ENCODE assay signal across 15 cellular contexts in the genomic region with DNA sequence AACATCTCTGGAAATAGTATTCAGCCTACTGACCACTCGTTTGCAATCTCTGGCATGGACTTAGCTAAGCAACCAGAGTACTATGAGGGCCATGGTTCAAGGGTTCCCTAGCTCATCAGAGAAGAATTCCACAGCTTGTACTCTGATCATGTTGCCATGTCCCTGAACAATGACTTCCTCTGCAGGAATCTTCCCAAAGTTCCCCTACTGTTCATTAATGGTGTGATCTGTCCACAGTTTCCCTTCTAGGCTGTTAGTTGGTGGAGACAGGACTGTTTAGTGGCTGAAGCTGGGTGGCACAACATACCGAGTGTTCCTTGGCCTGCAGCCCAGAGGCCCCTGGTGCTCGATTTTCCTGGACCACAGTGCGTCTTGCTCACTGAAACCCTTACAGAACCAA. TPM values are rescaled to one million over a fixed set of nuclear protein-coding genes. Genes with fewer than 3 reads are reported as not detected.
A peak's percentile ranks its signal among the peaks of the same experiment; 100 is the strongest.
DNase-seq lines count a peak whose midpoint lies in the region; ATAC-seq, FAIRE-seq and TF ChIP-seq lines count a peak whose summit lies in the region.
"Had no signal": no experiment of that assay in that cellular context is flagged by ENCODE, and none has a peak within 500 bp of the region (broad histone marks: within the 10 kb centered on the region; RNA-seq: fewer than 3 reads in every experiment).

No MANE protein-coding gene starts in this region.

- TF ChIP-seq CTCF in Peyer's patch (IDR thresholded peaks at IDR 0.05) (no peak), D721Med (IDR thresholded peaks at IDR 0.05; ENCODE audit: insufficient read depth, missing control alignments) (no peak)

- no peak overlapping the region for H3K4me3 ChIP-seq in Peyer's patch

- H3K27me3 ChIP-seq in Peyer's patch = no peaks in the 10 kb centered on the region

- intact Hi-C loops in left ventricle myocardium superior (cut with micrococcal nuclease) = no loop called here

- peaks cover 0 to 8% (median 0%) of the 10 kb centered on the region in 4 donors for H3K4me1 ChIP-seq in Peyer's patch

- TF ChIP-seq POLR2A in Peyer's patch (IDR thresholded peaks at IDR 0.05) = no peak

- peak; percentile 43 for ATAC-seq in left ventricle myocardium superior

- H3K27ac ChIP-seq in Peyer's patch = no peak overlapping the region
- H3K27ac ChIP-seq: VCaP had no signal

- no peak for FAIRE-seq in D721Med (lab: Jason Lieb, UNC)
- FAIRE-seq: H54 had no signal

- no peaks in the 10 kb centered on the region for H3K36me3 ChIP-seq in Peyer's patch

- DNase-seq in GM04504 (ENCODE audit: low read depth) (peak; percentile 83), astrocyte of the hippocampus (ENCODE audit: low read depth, low spot score) (peak; percentile 84), left ventricle myocardium superior (peak; percentile 41), stromal cell of bone marrow (ENCODE audit: low read depth) (peak; percentile 89), Peyer's patch (no peak), H4 (ENCODE audit: low spot score) (no peak), T-helper 9 cell (no peak), D721Med (ENCODE audit: insufficient read length, low spot score) (no peak)
- DNase-seq: activated CD8-positive, alpha-beta memory T cell treated with anti-CD3 and anti-CD28 coated beads, Interleukin-2, amount 50 U/mL, for 48 hours; amniotic stem cell; DMS153; NCI-H1105; NCI-H524 treated with DMSO at 0.1 percent for 48 hours had no signal

- H3K9me3 ChIP-seq in Peyer's patch = no peaks in the 10 kb centered on the region

RNA-seq across cellular contexts. Expression of gene GALNT15, which starts 44.4 kb away (rescaled TPM):
- total RNA-seq in left ventricle myocardium superior (7.0 TPM), Peyer's patch (100 to 1,000 TPM in 2 of 4 donors, 10 to 100 TPM in 2; 18.6 to 196 (median 89.0) TPM)
- not detected in 2 replicates for total RNA-seq in H4 (2014; rRNA removed; shearing (Covaris generic))

Comparison
In these comparisons a context has a peak if more than half of its experiments do, and no peak if none do; other contexts are left out.
1. DNase-seq: peak in GM04504 (single experiment), astrocyte of the hippocampus (single experiment), left ventricle myocardium superior (single experiment) and stromal cell of bone marrow (single experiment); none in Peyer's patch (0 of 3), H4 (single experiment), T-helper 9 cell (single experiment) and D721Med (single experiment).